Comparison of ENCODE assay signal across 9 cellular contexts in genomic region chr2:84959494-84960156, GRCh38. TPM values are rescaled to one million over a fixed set of nuclear protein-coding genes. Genes with fewer than 3 reads are reported as not detected.
DNase-seq lines count a peak whose midpoint lies in the region; ATAC-seq and TF ChIP-seq lines count a peak whose summit lies in the region.
"Had no signal": no experiment of that assay in that cellular context is flagged by ENCODE, and none has a peak within 500 bp of the region (broad histone marks: within the 10 kb centered on the region; RNA-seq: fewer than 3 reads in every experiment).

No MANE protein-coding gene starts in this region.

- ATAC-seq in left ventricle myocardium superior (no peak), RWPE2 (ENCODE audit: low read depth) (no peak)

- intact Hi-C loops in left ventricle myocardium superior (cut with micrococcal nuclease), result no loop called here
- intact Hi-C loops in thyroid gland (cut with DNase I), result no loop called here

- DNase-seq in cardiac muscle cell (ENCODE audit: low read depth in 1 of 2, low spot score in 1 of 2), result peak in 1 of 2 donors; percentile 17
- DNase-seq in left ventricle myocardium superior, result no peak
- no peak for DNase-seq in RWPE2 (ENCODE audit: low spot score)
- DNase-seq in fibroblast of the aortic adventitia (ENCODE audit: low read depth), result peak; percentile 65
- no peak for DNase-seq in thyroid gland
- no peak for DNase-seq in stimulated activated CD4-positive, alpha-beta T cell treated with anti-CD3 and anti-CD28 coated beads, Interleukin-4, amount 100 ng/mL, for 24 hours
- no peak for DNase-seq in activated CD4-positive, alpha-beta T cell treated with anti-CD3 and anti-CD28 coated beads for 1 hour
- DNase-seq in stimulated activated naive CD4-positive, alpha-beta T cell treated with Interleukin-2 at 50 U/mL for 16 hours (lab: John Stamatoyannopoulos, UW), result no peak
- DNase-seq: NCI-H1694 had no signal

- no peak for TF ChIP-seq CTCF in cardiac muscle cell (IDR thresholded peaks at IDR 0.05; ENCODE audit: low read depth, low read length)
- no peak for TF ChIP-seq CTCF in RWPE2 (IDR thresholded peaks at IDR 0.05; ENCODE audit: poor library complexity, severe bottlenecking)
- no peak for TF ChIP-seq CTCF in fibroblast of the aortic adventitia (IDR thresholded peaks at IDR 0.05; ENCODE audit: insufficient read depth, low read length)
- TF ChIP-seq CTCF in thyroid gland (IDR thresholded peaks at IDR 0.05), result no peak

- TF ChIP-seq POLR2A in thyroid gland (IDR thresholded peaks at IDR 0.05), result no peak

- no peaks in the 10 kb centered on the region for H3K27me3 ChIP-seq in cardiac muscle cell
- no peaks in the 10 kb centered on the region for H3K27me3 ChIP-seq in RWPE2 (ENCODE audit: insufficient read depth, poor library complexity, severe bottlenecking)
- H3K27me3 ChIP-seq in thyroid gland, result no peaks in the 10 kb centered on the region

- peaks cover 3% of the 10 kb centered on the region for H3K36me3 ChIP-seq in cardiac muscle cell
- H3K36me3 ChIP-seq in RWPE2 (ENCODE audit: low read depth), result peaks cover 26% of the 10 kb centered on the region
- H3K36me3 ChIP-seq in thyroid gland, result no peaks in the 10 kb centered on the region

- H3K4me3 ChIP-seq in cardiac muscle cell, result no peak overlapping the region
- H3K4me3 ChIP-seq in RWPE2 (ENCODE audit: severe bottlenecking), result no peak overlapping the region
- H3K4me3 ChIP-seq in fibroblast of the aortic adventitia (ENCODE audit: low read depth, low read length), result no peak overlapping the region
- no peak overlapping the region for H3K4me3 ChIP-seq in thyroid gland (replicated peaks in 1 of 3)

- no peaks in the 10 kb centered on the region for H3K9me3 ChIP-seq in cardiac muscle cell (ENCODE audit: low read depth)
- H3K9me3 ChIP-seq in RWPE2 (ENCODE audit: severe bottlenecking), result no peaks in the 10 kb centered on the region
- H3K9me3 ChIP-seq in thyroid gland, result no peaks in the 10 kb centered on the region

- WGBS in thyroid gland, 2 donors, result 49 to 54% methylated on average over 3 of the region's 3 CpGs

- H3K4me1 ChIP-seq in cardiac muscle cell (ENCODE audit: low read depth) (peaks cover 9% of the 10 kb centered on the region), RWPE2 (ENCODE audit: insufficient read depth, poor library complexity, severe bottlenecking) (peaks cover 49% of the 10 kb centered on the region), thyroid gland (peaks cover 29 to 35% of the 10 kb centered on the region in 2 donors)

- peak overlapping the region; percentile 97 for H3K27ac ChIP-seq in cardiac muscle cell
- H3K27ac ChIP-seq in RWPE2 (ENCODE audit: poor library complexity, severe bottlenecking), result peak overlapping the region; percentile 98
- peak overlapping the region; percentile 81 to 91 (median 88) for H3K27ac ChIP-seq in thyroid gland

RNA-seq across cellular contexts. Expression of gene KCMF1, which starts 11.3 kb away (rescaled TPM):
- total RNA-seq in cardiac muscle cell (25.5 and 30.7 TPM in 2 replicates), left ventricle myocardium superior (94.3 TPM), fibroblast of the aortic adventitia (ENCODE audit: low replicate concordance) (28.5 and 64.5 TPM in 2 replicates), thyroid gland (10 to 100 TPM; 39.6 to 44.5 (median 41.3) TPM)
- polyA plus RNA-seq in cardiac muscle cell, result 47.8 and 62.6 TPM in 2 replicates

RNA-seq across cellular contexts. Expression of gene TMSB10, which starts 54.2 kb away (rescaled TPM):
- total RNA-seq in cardiac muscle cell (1,740 and 1,976 TPM in 2 replicates), left ventricle myocardium superior (450 TPM), fibroblast of the aortic adventitia (ENCODE audit: low replicate concordance) (3,849 and 4,291 TPM in 2 replicates), thyroid gland (1,000 to 10,000 TPM in 3 of 4 donors, 100 to 1,000 TPM in 1; 958 to 1,745 (median 1,373) TPM)
- 1,175 and 1,282 TPM in 2 replicates for polyA plus RNA-seq in cardiac muscle cell
